1 cellular context compared by ENCODE assay signal in genomic region chr3:45124379-45124778, GRCh38.
TF ChIP-seq lines count a peak whose summit lies in the region.

No MANE protein-coding gene starts in this region.

TF ChIP-seq in SK-N-SH, 30 proteins besides CTCF, POLR2A, EP300 and RAD21 (continued from another document):
- peak; percentile 54; the same call in 1 of the 2 replicates for TF ChIP-seq REST (IDR thresholded peaks at IDR 0.05; ENCODE audit: low read depth, low read length)
- TF ChIP-seq EZH2phosphoT487 (IDR thresholded peaks at IDR 0.05; ENCODE audit: borderline replicate concordance, low read depth) = no peak
- no peak for TF ChIP-seq USF2 (IDR thresholded peaks at IDR 0.05; ENCODE audit: borderline replicate concordance, low read depth, low read length)
- peak; percentile 78 for TF ChIP-seq JUND (IDR thresholded peaks at IDR 0.05)
- TF ChIP-seq IRF3 (IDR thresholded peaks at IDR 0.05; ENCODE audit: low read depth, low read length) = no peak
- peak; percentile 44; the same call in 1 of the 2 replicates for TF ChIP-seq POLR2AphosphoS5 (IDR thresholded peaks at IDR 0.05; ENCODE audit: low read depth, low read length)
- TF ChIP-seq TCF12 (IDR thresholded peaks at IDR 0.05) = peak; percentile 90
- TF ChIP-seq FOXM1 (IDR thresholded peaks at IDR 0.05; ENCODE audit: low read depth) = peak; percentile 31; the same call in 1 of the 2 replicates
- peak; percentile 96 for TF ChIP-seq RXRA (IDR thresholded peaks at IDR 0.05; ENCODE audit: borderline replicate concordance, low read depth)
